ENCODE assay signal across 8 cellular contexts in genomic region chr5:43042626-43043399, GRCh38. TPM values are rescaled to one million over a fixed set of nuclear protein-coding genes. Genes with fewer than 3 reads are reported as not detected.
A peak's percentile ranks its signal among the peaks of the same experiment; 100 is the strongest.
DNase-seq lines count a peak whose midpoint lies in the region; ATAC-seq, FAIRE-seq and TF ChIP-seq lines count a peak whose summit lies in the region.

No MANE protein-coding gene starts in this region.

- H3K4me2 ChIP-seq in MM.1S (ENCODE audit: low read depth, low read length): peak overlapping the region; percentile 78

- no peak for FAIRE-seq in urothelium cell line (lab: Jason Lieb, UNC)

- H3K27me3 ChIP-seq in MM.1S (replicated peaks; ENCODE audit: insufficient read depth, low read length): no peaks in the 10 kb centered on the region
- peaks cover 22% of the 10 kb centered on the region for H3K27me3 ChIP-seq in rectal smooth muscle tissue (ENCODE audit: control insufficient read depth, insufficient read depth, low read length)

- no peaks in the 10 kb centered on the region for H3K9me2 ChIP-seq in MM.1S (replicated peaks; ENCODE audit: insufficient read depth, low read length)

- H3K27ac ChIP-seq in MM.1S (ENCODE audit: low read length): peak overlapping the region; percentile 96
- H3K27ac ChIP-seq in rectal smooth muscle tissue (ENCODE audit: low read depth, low read length): peak overlapping the region; percentile 83

- peak overlapping the region; percentile 99 for H3K27ac Mint-ChIP-seq in activated naive CD8-positive, alpha-beta T cell treated with anti-CD3 and anti-CD28 coated beads, Interleukin-2, amount 10 ng/mL, durations not matched to agents 7 days and 5 days

- peak; percentile 7 for DNase-seq in GM03348 (ENCODE audit: low spot score)
- peak; percentile 33 for DNase-seq in GOT3 (lab: John Stamatoyannopoulos, UW)
- DNase-seq in MM.1S: peak; percentile 85
- peak; percentile 76 for DNase-seq in SK-N-DZ (ENCODE audit: low spot score)
- peak; percentile 82 for DNase-seq in activated naive CD8-positive, alpha-beta T cell treated with anti-CD3 and anti-CD28 coated beads, Interleukin-2, amount 10 ng/mL, durations not matched to agents 7 days and 5 days
- DNase-seq in left ventricle myocardium superior: peak; percentile 76
- DNase-seq in urothelium cell line (ENCODE audit: low spot score): no peak

- intact Hi-C loops in left ventricle myocardium superior (cut with micrococcal nuclease): no loop called here

- H3K27me3 Mint-ChIP-seq in activated naive CD8-positive, alpha-beta T cell treated with anti-CD3 and anti-CD28 coated beads, Interleukin-2, amount 10 ng/mL, durations not matched to agents 7 days and 5 days: no peaks in the 10 kb centered on the region

- H3K36me3 ChIP-seq in MM.1S (replicated peaks; ENCODE audit: insufficient read depth, low read length) (no peaks in the 10 kb centered on the region), rectal smooth muscle tissue (ENCODE audit: control insufficient read depth, insufficient read depth, low read length) (no peaks in the 10 kb centered on the region)

- H3K9me3 ChIP-seq in MM.1S (replicated peaks; ENCODE audit: insufficient read depth, low read length): no peaks in the 10 kb centered on the region

- H3K9ac ChIP-seq in MM.1S (ENCODE audit: low read length): peak overlapping the region; percentile 88
- H3K9ac ChIP-seq in rectal smooth muscle tissue (ENCODE audit: low read length): peak overlapping the region; percentile 47

- H3K79me2 ChIP-seq in MM.1S (ENCODE audit: low read length): no peaks in the 10 kb centered on the region

- H3K4me3 ChIP-seq in MM.1S (ENCODE audit: low read length) (peak overlapping the region; percentile 69), rectal smooth muscle tissue (ENCODE audit: low read length) (peak overlapping the region; percentile 91)

- TF ChIP-seq CTCF in MM.1S (IDR thresholded peaks at IDR 0.05; ENCODE audit: low read length): peak; percentile 17; the same call in 1 of the 2 replicates

- ATAC-seq in activated naive CD8-positive, alpha-beta T cell treated with anti-CD3 and anti-CD28 coated beads, Interleukin-2, amount 10 ng/mL, durations not matched to agents 7 days and 5 days (ENCODE audit: low read depth): peak; percentile 21
- peak; percentile 39 for ATAC-seq in left ventricle myocardium superior

- H2AFZ ChIP-seq in MM.1S (ENCODE audit: low read length): peak overlapping the region; percentile 76

- POLR2A ChIA-PET in activated naive CD8-positive, alpha-beta T cell treated with anti-CD3 and anti-CD28 coated beads, Interleukin-2, amount 10 ng/mL, durations not matched to agents 7 days and 5 days (lab: Charles Lee): interaction anchor here (0.7 to 8.9 kb wide), 16 partner anchors 9 to 442 kb away, joined by 3 to 594 read pairs (median 20); partner anchors contain the start of genes HMGCS1, TMEM267 and ZNF131

- H4K20me1 ChIP-seq in MM.1S (ENCODE audit: insufficient read depth, low read length): no peaks in the 10 kb centered on the region

- peaks cover 26% of the 10 kb centered on the region for H3K4me1 Mint-ChIP-seq in activated naive CD8-positive, alpha-beta T cell treated with anti-CD3 and anti-CD28 coated beads, Interleukin-2, amount 10 ng/mL, durations not matched to agents 7 days and 5 days

- H3K9me3 Mint-ChIP-seq in activated naive CD8-positive, alpha-beta T cell treated with anti-CD3 and anti-CD28 coated beads, Interleukin-2, amount 10 ng/mL, durations not matched to agents 7 days and 5 days: no peaks in the 10 kb centered on the region

- H3K4me3 Mint-ChIP-seq in activated naive CD8-positive, alpha-beta T cell treated with anti-CD3 and anti-CD28 coated beads, Interleukin-2, amount 10 ng/mL, durations not matched to agents 7 days and 5 days: peak overlapping the region; percentile 93

- no peaks in the 10 kb centered on the region for H3K4me1 ChIP-seq in MM.1S (ENCODE audit: low read length)
- peaks cover 8% of the 10 kb centered on the region for H3K4me1 ChIP-seq in rectal smooth muscle tissue (ENCODE audit: control insufficient read depth, insufficient read depth, low read length)

- peaks cover 53% of the 10 kb centered on the region for H3F3A ChIP-seq in MM.1S (ENCODE audit: insufficient read depth, low read length)

- H3K36me3 Mint-ChIP-seq in activated naive CD8-positive, alpha-beta T cell treated with anti-CD3 and anti-CD28 coated beads, Interleukin-2, amount 10 ng/mL, durations not matched to agents 7 days and 5 days: peaks cover 19% of the 10 kb centered on the region

RNA-seq across cellular contexts. Expression of gene ANXA2R, which starts 2.7 kb away (rescaled TPM):
- polyA plus RNA-seq in SK-N-DZ (2014; cell fraction: cytosol; rRNA removed): 0.16 and 0.74 TPM in 2 replicates
- polyA plus RNA-seq in SK-N-DZ (2014; cell fraction: nucleus; rRNA removed): 1.0 and 1.2 TPM in 2 replicates
- 10 to 100 TPM; 39.2 to 41.1 TPM for total RNA-seq in activated naive CD8-positive, alpha-beta T cell treated with anti-CD3 and anti-CD28 coated beads, Interleukin-2, amount 10 ng/mL, durations not matched to agents 7 days and 5 days
- 1.2 TPM for total RNA-seq in left ventricle myocardium superior

Comparison
In these comparisons a context has a peak if more than half of its experiments do, and no peak if none do; other contexts are left out.
1. RNA of gene ANXA2R, which starts 2.7 kb away (total RNA-seq): 39.2 to 41.1 TPM in activated naive CD8-positive, alpha-beta T cell treated with anti-CD3 and anti-CD28 coated beads, Interleukin-2, amount 10 ng/mL, durations not matched to agents 7 days and 5 days; 1.2 TPM in left ventricle myocardium superior (single experiment); every median in the first group is over 10 times any median in the second.